In the genomic region with DNA sequence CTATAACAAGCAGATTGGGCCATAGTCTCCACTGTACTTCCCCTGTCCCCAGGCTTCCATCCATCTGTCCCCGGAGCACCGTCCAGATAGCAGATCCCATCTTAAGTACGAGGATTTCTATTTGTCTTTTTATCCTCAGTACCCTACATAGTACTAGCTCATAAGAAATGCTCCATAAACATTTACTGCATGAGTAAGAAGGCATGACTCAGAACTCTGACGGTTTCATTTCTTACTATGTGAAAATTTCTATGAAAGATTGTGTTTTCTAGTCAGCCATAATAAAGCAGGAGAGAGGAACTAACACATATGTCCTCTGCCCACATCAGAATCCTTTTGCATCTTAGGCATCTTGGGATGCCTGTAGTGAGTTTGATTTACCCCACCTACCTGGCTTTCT, we compare ENCODE assay signal across 12 cellular contexts. TPM values are rescaled to one million over a fixed set of nuclear protein-coding genes. Genes with fewer than 3 reads are reported as not detected.
DNase-seq lines count a peak whose midpoint lies in the region; ATAC-seq and TF ChIP-seq lines count a peak whose summit lies in the region.
"Had no signal": no experiment of that assay in that cellular context is flagged by ENCODE, and none has a peak within 500 bp of the region (broad histone marks: within the 10 kb centered on the region; RNA-seq: fewer than 3 reads in every experiment).

No MANE protein-coding gene starts in this region.

- peak overlapping the region; percentile 45; the same call in 1 of the 2 replicates for H3K9ac ChIP-seq in SK-N-SH

- POLR2A ChIA-PET in SK-N-SH (lab: Yijun Ruan, JAX): no interaction called here

- H3K27ac ChIP-seq in SK-N-SH (ENCODE audit: low read depth in 2 of 2, low read length in 1 of 2): peak overlapping the region in 1 of 2 experiments; percentile 92; a peak in 2 of 4 replicates
- peak overlapping the region; percentile 46 for H3K27ac ChIP-seq in temporal lobe (ENCODE audit: low read depth, low read length)
- H3K27ac ChIP-seq: suprapubic skin had no signal

- peak overlapping the region; percentile 22; the same call in 1 of the 2 replicates for H3K4me2 ChIP-seq in SK-N-SH

- CTCF ChIA-PET in SK-N-SH (lab: Yijun Ruan, JAX): no interaction called here

- no peak for DNase-seq in activated T-cell treated with anti-CD3 and anti-CD28 coated beads, Interleukin-2, amount 50 U/mL, for 4 hours
- DNase-seq in activated T-cell treated with anti-CD3 and anti-CD28 coated beads for 4 hours (no peak), SK-N-SH (no peak), fibroblast of pulmonary artery (ENCODE audit: low read depth) (peak; percentile 78), nucleus accumbens (lab: John Stamatoyannopoulos, UW) (no peak), sciatic nerve (ENCODE audit: low spot score) (no peak), NOMO-1 (lab: John Stamatoyannopoulos, UW; ENCODE audit: unreplicated experiment in 2 of 2) (no peak)
- DNase-seq: BE2C had no signal

- TF ChIP-seq CTCF in SK-N-SH (IDR thresholded peaks at IDR 0.05): no peak
- TF ChIP-seq CTCF in fibroblast of pulmonary artery (IDR thresholded peaks at IDR 0.05; ENCODE audit: low read length, missing control alignments): no peak

- H3K9me2 ChIP-seq in SK-N-SH: no peaks in the 10 kb centered on the region

- no peaks in the 10 kb centered on the region for H4K20me1 ChIP-seq in SK-N-SH (ENCODE audit: insufficient read depth)

- H3K9me3 Mint-ChIP-seq in activated T-cell treated with anti-CD3 and anti-CD28 coated beads, Interleukin-2, amount 50 U/mL, for 4 hours: peaks cover 4% of the 10 kb centered on the region

- TF ChIP-seq EP300 in SK-N-SH (IDR thresholded peaks at IDR 0.05; ENCODE audit: borderline replicate concordance in 1 of 2, low read depth in 1 of 2, low read length in 1 of 2): no peak

- H3K36me3 ChIP-seq in SK-N-SH (replicated peaks in 1 of 2; ENCODE audit: control insufficient read depth in 1 of 2, insufficient read depth in 2 of 2, low read length in 1 of 2): peaks cover 59 to 80% of the 10 kb centered on the region in 2 experiments

- H3F3A ChIP-seq in SK-N-SH (replicated peaks; ENCODE audit: insufficient read depth): peaks cover 26% of the 10 kb centered on the region

- no peak overlapping the region for H2AFZ ChIP-seq in SK-N-SH (ENCODE audit: low read depth)

- ATAC-seq in activated T-cell treated with anti-CD3 and anti-CD28 coated beads, Interleukin-2, amount 50 U/mL, for 4 hours: peak; percentile 75 to 78
- ATAC-seq in sciatic nerve: no peak

- no peaks in the 10 kb centered on the region for H3K9me3 ChIP-seq in SK-N-SH
- H3K9me3 ChIP-seq: BE2C, suprapubic skin had no signal

- H3K4me3 ChIP-seq in SK-N-SH (ENCODE audit: low read depth in 2 of 2, low read length in 1 of 2) (no peak overlapping the region), fibroblast of pulmonary artery (replicated peaks; ENCODE audit: low read depth, low read length) (no peak overlapping the region)
- H3K4me3 ChIP-seq: suprapubic skin had no signal

- intact Hi-C loops in sciatic nerve (cut with DNase I): no loop called here

- no peaks in the 10 kb centered on the region for H3K27me3 ChIP-seq in SK-N-SH (ENCODE audit: insufficient read depth)
- H3K27me3 ChIP-seq: BE2C, suprapubic skin had no signal

- H3K27me3 Mint-ChIP-seq in activated T-cell treated with anti-CD3 and anti-CD28 coated beads, Interleukin-2, amount 50 U/mL, for 4 hours (ENCODE audit: low read depth): no peaks in the 10 kb centered on the region
- H3K27me3 Mint-ChIP-seq: dendritic cell treated with granulocyte-macrophage colony-stimulating factor and Interleukin-4, amounts not matched to agents 40 ng/mL and 50 ng/mL, for 4 days had no signal

- no peak for TF ChIP-seq RAD21 in SK-N-SH (IDR thresholded peaks at IDR 0.05; ENCODE audit: low read length)

- peaks cover 0 to 4% of the 10 kb centered on the region in 2 experiments; a peak in 1 of 4 replicates for H3K4me1 ChIP-seq in SK-N-SH (ENCODE audit: control insufficient read depth in 1 of 2, insufficient read depth in 2 of 2, low read depth in 1 of 2, low read length in 1 of 2)
- H3K4me1 ChIP-seq: BE2C, suprapubic skin had no signal

- no peak overlapping the region for H3K4me3 Mint-ChIP-seq in activated T-cell treated with anti-CD3 and anti-CD28 coated beads, Interleukin-2, amount 50 U/mL, for 4 hours
- H3K4me3 Mint-ChIP-seq: dendritic cell treated with granulocyte-macrophage colony-stimulating factor and Interleukin-4, amounts not matched to agents 40 ng/mL and 50 ng/mL, for 4 days; nephron had no signal

- H3K4me1 Mint-ChIP-seq in activated T-cell treated with anti-CD3 and anti-CD28 coated beads, Interleukin-2, amount 50 U/mL, for 4 hours (ENCODE audit: low read depth): peaks cover 4% of the 10 kb centered on the region
- H3K4me1 Mint-ChIP-seq: nephron had no signal

- H3K79me2 ChIP-seq in SK-N-SH (ENCODE audit: insufficient read depth): no peaks in the 10 kb centered on the region

- 56% methylated on average over 4 of the region's 4 CpGs for WGBS in SK-N-SH (ENCODE audit: low lambda C conversion rate)

- peaks cover 90% of the 10 kb centered on the region for H3K36me3 Mint-ChIP-seq in activated T-cell treated with anti-CD3 and anti-CD28 coated beads, Interleukin-2, amount 50 U/mL, for 4 hours (ENCODE audit: insufficient read depth)

TF ChIP-seq in SK-N-SH, 30 proteins besides CTCF, POLR2A, EP300 and RAD21:
- TF ChIP-seq, protein P1, sequence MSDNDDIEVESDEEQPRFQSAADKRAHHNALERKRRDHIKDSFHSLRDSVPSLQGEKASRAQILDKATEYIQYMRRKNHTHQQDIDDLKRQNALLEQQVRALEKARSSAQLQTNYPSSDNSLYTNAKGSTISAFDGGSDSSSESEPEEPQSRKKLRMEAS (IDR thresholded peaks at IDR 0.05; ENCODE audit: low read depth): no peak
- TF ChIP-seq NFIC (IDR thresholded peaks at IDR 0.05; ENCODE audit: borderline replicate concordance) (no peak), JUND (IDR thresholded peaks at IDR 0.05) (peak; percentile 65), TCF12 (IDR thresholded peaks at IDR 0.05) (0 out of 2 replicates have a peak, but pooled peaks have one; percentile 5), FOXJ3 (CRISPR knock-in tag; IDR thresholded peaks at IDR 0.05) (no peak), FOSL2 (IDR thresholded peaks at IDR 0.05; ENCODE audit: borderline replicate concordance, low read depth) (peak; percentile 82; the same call in 1 of the 2 replicates)
- TF ChIP-seq, protein P2, sequence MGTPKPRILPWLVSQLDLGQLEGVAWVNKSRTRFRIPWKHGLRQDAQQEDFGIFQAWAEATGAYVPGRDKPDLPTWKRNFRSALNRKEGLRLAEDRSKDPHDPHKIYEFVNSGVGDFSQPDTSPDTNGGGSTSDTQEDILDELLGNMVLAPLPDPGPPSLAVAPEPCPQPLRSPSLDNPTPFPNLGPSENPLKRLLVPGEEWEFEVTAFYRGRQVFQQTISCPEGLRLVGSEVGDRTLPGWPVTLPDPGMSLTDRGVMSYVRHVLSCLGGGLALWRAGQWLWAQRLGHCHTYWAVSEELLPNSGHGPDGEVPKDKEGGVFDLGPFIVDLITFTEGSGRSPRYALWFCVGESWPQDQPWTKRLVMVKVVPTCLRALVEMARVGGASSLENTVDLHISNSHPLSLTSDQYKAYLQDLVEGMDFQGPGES (IDR thresholded peaks at IDR 0.05; ENCODE audit: low read depth, low read length): no peak
- TF ChIP-seq, protein P3, sequence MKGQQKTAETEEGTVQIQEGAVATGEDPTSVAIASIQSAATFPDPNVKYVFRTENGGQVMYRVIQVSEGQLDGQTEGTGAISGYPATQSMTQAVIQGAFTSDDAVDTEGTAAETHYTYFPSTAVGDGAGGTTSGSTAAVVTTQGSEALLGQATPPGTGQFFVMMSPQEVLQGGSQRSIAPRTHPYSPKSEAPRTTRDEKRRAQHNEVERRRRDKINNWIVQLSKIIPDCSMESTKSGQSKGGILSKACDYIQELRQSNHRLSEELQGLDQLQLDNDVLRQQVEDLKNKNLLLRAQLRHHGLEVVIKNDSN (IDR thresholded peaks at IDR 0.05; ENCODE audit: borderline replicate concordance, low read depth): no peak

RNA-seq across cellular contexts. Expression of a gene that starts 49.5 kb away (rescaled TPM):
- total RNA-seq in activated T-cell treated with anti-CD3 and anti-CD28 coated beads, Interleukin-2, amount 50 U/mL, for 4 hours: 10 to 100 TPM; 45.4 to 55.1 (median 48.4) TPM
- polyA plus RNA-seq in SK-N-SH (2012; rRNA removed): 24.7 and 37.2 TPM in 2 replicates
- polyA plus RNA-seq in SK-N-SH (2012; cell fraction: cytosol; rRNA removed): 32.3 and 34.1 TPM in 2 replicates
- 28.2 and 53.7 TPM in 2 replicates for polyA plus RNA-seq in SK-N-SH (2012; cell fraction: nucleus; rRNA removed)
- total RNA-seq in temporal lobe (10.3 TPM), sciatic nerve (30.9 TPM)
